ENCODE assay signal across 8 cellular contexts in the genomic region with DNA sequence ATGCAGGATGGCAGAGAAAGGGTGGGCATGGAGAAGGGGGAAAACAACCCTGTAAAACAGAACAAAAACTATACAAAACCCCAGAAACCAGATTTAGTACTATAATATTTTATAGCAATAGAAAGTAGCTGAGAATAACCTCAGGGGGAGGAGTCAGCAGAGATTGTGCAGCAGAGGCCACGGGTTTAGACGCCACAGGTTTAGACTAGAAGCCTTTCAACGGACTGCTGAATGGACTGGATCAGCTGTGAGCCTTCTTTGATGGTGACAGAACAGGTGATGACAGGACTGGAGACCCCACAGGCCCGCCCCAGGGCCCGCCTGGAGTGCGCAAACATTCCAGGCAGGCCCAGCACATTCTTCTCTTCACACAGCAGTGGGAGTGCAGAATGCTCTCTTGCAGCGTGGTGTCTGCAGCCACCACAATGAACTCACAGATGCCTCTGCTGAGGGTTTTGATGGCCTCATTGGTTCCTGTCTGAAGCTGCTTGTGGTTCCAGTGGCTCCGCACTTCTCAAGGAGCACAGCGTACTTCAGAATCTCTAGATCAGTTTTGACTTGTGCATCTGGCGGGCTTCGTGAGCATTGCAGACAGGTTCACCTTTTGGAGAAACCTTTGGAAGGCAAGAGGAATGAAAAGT.
A peak's percentile ranks its signal among the peaks of the same experiment; 100 is the strongest.
DNase-seq lines count a peak whose midpoint lies in the region; ATAC-seq and TF ChIP-seq lines count a peak whose summit lies in the region.
"Not testable (repeated sequence)": the region's sequence is repeated elsewhere in the genome, so short reads cannot be mapped to it uniquely, and the experiment has no call there.

No MANE protein-coding gene starts in this region.

- not testable (repeated sequence) for TF ChIP-seq CTCF in CD4-positive, alpha-beta T cell (IDR thresholded peaks at IDR 0.05)

- H3K27ac Mint-ChIP-seq in CD4-positive, alpha-beta T cell; T-helper 17 cell; activated CD4-positive, alpha-beta memory T cell treated with anti-CD3 and anti-CD28 coated beads for 36 hours; activated naive CD4-positive, alpha-beta T cell treated with anti-CD3 and anti-CD28 coated beads, Interleukin-2, amount 10 ng/mL, durations not matched to agents 7 days and 5 days; central memory CD8-positive, alpha-beta T cell (ENCODE audit: low read depth); natural killer cell treated with Interleukin-12 subunit alpha and Interleukin-12 subunit beta and Interleukin-15 and Interleukin-18, amount 100 ng/mL, for 72 hours; stimulated activated naive CD8-positive, alpha-beta T cell treated with anti-CD3 and anti-CD28 coated beads, Interleukin-15, amount 100 ng/mL, for 72 hours: not testable (repeated sequence)

- not testable (repeated sequence) for H3K4me3 Mint-ChIP-seq in CD4-positive, alpha-beta T cell; T-helper 17 cell; activated CD4-positive, alpha-beta memory T cell treated with anti-CD3 and anti-CD28 coated beads for 36 hours; activated T-cell treated with anti-CD3 and anti-CD28 coated beads, Interleukin-2, amount 50 U/mL, for 4 hours; activated naive CD4-positive, alpha-beta T cell treated with anti-CD3 and anti-CD28 coated beads, Interleukin-2, amount 10 ng/mL, durations not matched to agents 7 days and 5 days; central memory CD8-positive, alpha-beta T cell; natural killer cell treated with Interleukin-12 subunit alpha and Interleukin-12 subunit beta and Interleukin-15 and Interleukin-18, amount 100 ng/mL, for 72 hours; stimulated activated naive CD8-positive, alpha-beta T cell treated with anti-CD3 and anti-CD28 coated beads, Interleukin-15, amount 100 ng/mL, for 72 hours

- CTCF ChIA-PET in CD4-positive, alpha-beta T cell (lab: Charles Lee); activated CD4-positive, alpha-beta memory T cell treated with anti-CD3 and anti-CD28 coated beads for 36 hours (lab: Charles Lee); activated naive CD4-positive, alpha-beta T cell treated with anti-CD3 and anti-CD28 coated beads, Interleukin-2, amount 10 ng/mL, durations not matched to agents 7 days and 5 days (lab: Charles Lee): not testable (repeated sequence)

- H3K27ac ChIP-seq in CD4-positive, alpha-beta T cell (ENCODE audit: low read depth, low read length): not testable (repeated sequence)

- H3K27me3 Mint-ChIP-seq in CD4-positive, alpha-beta T cell; T-helper 17 cell; activated CD4-positive, alpha-beta memory T cell treated with anti-CD3 and anti-CD28 coated beads for 36 hours; activated T-cell treated with anti-CD3 and anti-CD28 coated beads, Interleukin-2, amount 50 U/mL, for 4 hours (ENCODE audit: low read depth); activated naive CD4-positive, alpha-beta T cell treated with anti-CD3 and anti-CD28 coated beads, Interleukin-2, amount 10 ng/mL, durations not matched to agents 7 days and 5 days; central memory CD8-positive, alpha-beta T cell; natural killer cell treated with Interleukin-12 subunit alpha and Interleukin-12 subunit beta and Interleukin-15 and Interleukin-18, amount 100 ng/mL, for 72 hours; stimulated activated naive CD8-positive, alpha-beta T cell treated with anti-CD3 and anti-CD28 coated beads, Interleukin-15, amount 100 ng/mL, for 72 hours: not testable (repeated sequence)

- peak in 6 of 10 experiments; percentile 3 to 50 (median 30) for DNase-seq in CD4-positive, alpha-beta T cell
- DNase-seq in T-helper 17 cell; activated T-cell treated with anti-CD3 and anti-CD28 coated beads, Interleukin-2, amount 50 U/mL, for 4 hours; central memory CD8-positive, alpha-beta T cell (ENCODE audit: low spot score in 2 of 2); natural killer cell treated with Interleukin-12 subunit alpha and Interleukin-12 subunit beta and Interleukin-15 and Interleukin-18, amount 100 ng/mL, for 72 hours (ENCODE audit: low spot score): not testable (repeated sequence)
- DNase-seq in activated CD4-positive, alpha-beta memory T cell treated with anti-CD3 and anti-CD28 coated beads for 36 hours: peak; percentile 21
- DNase-seq in activated naive CD4-positive, alpha-beta T cell treated with anti-CD3 and anti-CD28 coated beads, Interleukin-2, amount 10 ng/mL, durations not matched to agents 7 days and 5 days: peak; percentile 58
- DNase-seq in stimulated activated naive CD8-positive, alpha-beta T cell treated with anti-CD3 and anti-CD28 coated beads, Interleukin-15, amount 100 ng/mL, for 72 hours: peak; percentile 30 to 64

- not testable (repeated sequence) for H3K4me1 Mint-ChIP-seq in CD4-positive, alpha-beta T cell (ENCODE audit: low read depth); T-helper 17 cell; activated CD4-positive, alpha-beta memory T cell treated with anti-CD3 and anti-CD28 coated beads for 36 hours (ENCODE audit: low read depth); activated T-cell treated with anti-CD3 and anti-CD28 coated beads, Interleukin-2, amount 50 U/mL, for 4 hours (ENCODE audit: low read depth); activated naive CD4-positive, alpha-beta T cell treated with anti-CD3 and anti-CD28 coated beads, Interleukin-2, amount 10 ng/mL, durations not matched to agents 7 days and 5 days; central memory CD8-positive, alpha-beta T cell; natural killer cell treated with Interleukin-12 subunit alpha and Interleukin-12 subunit beta and Interleukin-15 and Interleukin-18, amount 100 ng/mL, for 72 hours (ENCODE audit: low read depth in 2 of 2); stimulated activated naive CD8-positive, alpha-beta T cell treated with anti-CD3 and anti-CD28 coated beads, Interleukin-15, amount 100 ng/mL, for 72 hours

- H3K9me3 Mint-ChIP-seq in CD4-positive, alpha-beta T cell; activated CD4-positive, alpha-beta memory T cell treated with anti-CD3 and anti-CD28 coated beads for 36 hours; activated T-cell treated with anti-CD3 and anti-CD28 coated beads, Interleukin-2, amount 50 U/mL, for 4 hours; activated naive CD4-positive, alpha-beta T cell treated with anti-CD3 and anti-CD28 coated beads, Interleukin-2, amount 10 ng/mL, durations not matched to agents 7 days and 5 days; central memory CD8-positive, alpha-beta T cell; natural killer cell treated with Interleukin-12 subunit alpha and Interleukin-12 subunit beta and Interleukin-15 and Interleukin-18, amount 100 ng/mL, for 72 hours; stimulated activated naive CD8-positive, alpha-beta T cell treated with anti-CD3 and anti-CD28 coated beads, Interleukin-15, amount 100 ng/mL, for 72 hours: not testable (repeated sequence)

- ATAC-seq in CD4-positive, alpha-beta T cell (ENCODE audit: poor library complexity): peak; percentile 93
- peak; percentile 69 for ATAC-seq in T-helper 17 cell
- peak; percentile 77 to 87 for ATAC-seq in activated T-cell treated with anti-CD3 and anti-CD28 coated beads, Interleukin-2, amount 50 U/mL, for 4 hours
- peak; percentile 84 for ATAC-seq in central memory CD8-positive, alpha-beta T cell (replicated peaks; ENCODE audit: extremely low read depth, poor library complexity, severe bottlenecking)
- peak; percentile 80 to 82 for ATAC-seq in natural killer cell treated with Interleukin-12 subunit alpha and Interleukin-12 subunit beta and Interleukin-15 and Interleukin-18, amount 100 ng/mL, for 72 hours
- peak; percentile 99 for ATAC-seq in stimulated activated naive CD8-positive, alpha-beta T cell treated with anti-CD3 and anti-CD28 coated beads, Interleukin-15, amount 100 ng/mL, for 72 hours

- not testable (repeated sequence) for H3K9me3 ChIP-seq in CD4-positive, alpha-beta T cell (ENCODE audit: control insufficient read depth, low read length); T-helper 17 cell (ENCODE audit: control insufficient read depth, low read length, poor library complexity, severe bottlenecking)

- not testable (repeated sequence) for H3K27me3 ChIP-seq in CD4-positive, alpha-beta T cell (ENCODE audit: control insufficient read depth, insufficient read depth, low read length)

- POLR2A ChIA-PET in CD4-positive, alpha-beta T cell (lab: Charles Lee); activated CD4-positive, alpha-beta memory T cell treated with anti-CD3 and anti-CD28 coated beads for 36 hours (lab: Charles Lee): not testable (repeated sequence)

- not testable (repeated sequence) for H3K36me3 Mint-ChIP-seq in CD4-positive, alpha-beta T cell (ENCODE audit: low read depth); T-helper 17 cell (ENCODE audit: low read depth); activated CD4-positive, alpha-beta memory T cell treated with anti-CD3 and anti-CD28 coated beads for 36 hours; activated T-cell treated with anti-CD3 and anti-CD28 coated beads, Interleukin-2, amount 50 U/mL, for 4 hours (ENCODE audit: insufficient read depth); activated naive CD4-positive, alpha-beta T cell treated with anti-CD3 and anti-CD28 coated beads, Interleukin-2, amount 10 ng/mL, durations not matched to agents 7 days and 5 days; central memory CD8-positive, alpha-beta T cell (ENCODE audit: insufficient read depth); natural killer cell treated with Interleukin-12 subunit alpha and Interleukin-12 subunit beta and Interleukin-15 and Interleukin-18, amount 100 ng/mL, for 72 hours

- intact Hi-C loops in CD4-positive, alpha-beta T cell (cut with DNase I, micrococcal nuclease); activated CD4-positive, alpha-beta memory T cell treated with anti-CD3 and anti-CD28 coated beads for 36 hours (cut with micrococcal nuclease): not testable (repeated sequence)
